In genomic region chr12:32273712-32274111, GRCh38 we compare ENCODE assay signal across 8 cellular contexts.
DNase-seq lines count a peak whose midpoint lies in the region; ATAC-seq and TF ChIP-seq lines count a peak whose summit lies in the region.

No MANE protein-coding gene starts in this region.

- H3K27ac ChIP-seq in VCaP (peak overlapping the region; percentile 99), iPS-20b (ENCODE audit: low read length) (peak overlapping the region; percentile 13), tibial nerve (no peak overlapping the region)

- H3K4me1 ChIP-seq in iPS-20b (ENCODE audit: insufficient read depth, low read length) (peaks cover 19% of the 10 kb centered on the region), tibial nerve (peaks cover 0 to 28% (median 18%) of the 10 kb centered on the region in 4 donors)

- DNase-seq in NCI-H82 (lab: John Stamatoyannopoulos, UW) (peak; percentile 69), NCI-H82 treated with DMSO at 0.1 percent for 48 hours (lab: John Stamatoyannopoulos, UW; ENCODE audit: unreplicated experiment) (no peak), tibial nerve (ENCODE audit: low spot score in 2 of 2) (no peak), NCI-H187 (lab: John Stamatoyannopoulos, UW) (no peak), D341Med (ENCODE audit: low spot score) (no peak)

- H3K36me3 ChIP-seq in iPS-20b (ENCODE audit: insufficient read depth, low read depth, low read length) (no peaks in the 10 kb centered on the region), tibial nerve (no peaks in the 10 kb centered on the region)

- TF ChIP-seq CTCF in VCaP (conservative IDR thresholded peaks at IDR 0.05) (no peak), tibial nerve (IDR thresholded peaks at IDR 0.05) (no peak)

- no peak overlapping the region for H3K9ac ChIP-seq in iPS-20b (ENCODE audit: low read depth, low read length)

- H3K4me3 ChIP-seq in iPS-20b (ENCODE audit: low read length) (no peak overlapping the region), tibial nerve (no peak overlapping the region)

- no peak for TF ChIP-seq EP300 in tibial nerve (IDR thresholded peaks at IDR 0.05)

- peak; percentile 82 for ATAC-seq in HG02943 (IDR thresholded peaks at IDR 0.05; ENCODE audit: low read depth, unreplicated experiment)

- no peak for TF ChIP-seq POLR2A in tibial nerve (IDR thresholded peaks at IDR 0.05)

- WGBS in tibial nerve, 2 donors = 62 to 64% methylated on average over 7 of the region's 7 CpGs

- H3K27me3 ChIP-seq in iPS-20b (ENCODE audit: insufficient read depth, low read length) (no peaks in the 10 kb centered on the region), tibial nerve (no peaks in the 10 kb centered on the region)

- H3K9me3 ChIP-seq in iPS-20b (ENCODE audit: insufficient read depth, low read depth, low read length) = no peaks in the 10 kb centered on the region
- no peaks in the 10 kb centered on the region for H3K9me3 ChIP-seq in tibial nerve

Comparison
In these comparisons a context has a peak if more than half of its experiments do, and no peak if none do; other contexts are left out.
1. H3K27ac ChIP-seq: peak in VCaP (single experiment) and iPS-20b (single experiment); none in tibial nerve (0 of 4).